In genomic region chr3:4949004-4949403, GRCh38 we compare ENCODE assay signal across 2 cellular contexts.
TF ChIP-seq lines count a peak whose summit lies in the region.

No MANE protein-coding gene starts in this region.

TF ChIP-seq in IMR-90, 13 proteins besides CTCF, POLR2A, EP300 and RAD21:
- no peak for TF ChIP-seq MAFK (IDR thresholded peaks at IDR 0.05; ENCODE audit: low read depth, low read length)
- TF ChIP-seq CEBPB (IDR thresholded peaks at IDR 0.05; ENCODE audit: low read depth, low read length): peak; percentile 78
TF ChIP-seq in IMR-90: peak in this region for 1.

TF ChIP-seq in H1, 55 proteins besides CTCF, POLR2A, EP300 and RAD21:
- TF ChIP-seq HDAC2 (IDR thresholded peaks at IDR 0.05; ENCODE audit: borderline replicate concordance in 1 of 2, low read depth in 2 of 2, low read length in 2 of 2) (no peak), SIX5 (IDR thresholded peaks at IDR 0.05; ENCODE audit: low read depth, low read length) (no peak), GTF2F1 (IDR thresholded peaks at IDR 0.05; ENCODE audit: borderline replicate concordance, low read depth, low read length) (no peak), CEBPB (IDR thresholded peaks at IDR 0.05; ENCODE audit: low read depth, low read length) (peak; percentile 87)
